In genomic region chr1:31762726-31763670, GRCh38 we compare ENCODE assay signal across 1 cellular context.
TF ChIP-seq lines count a peak whose summit lies in the region.

No MANE protein-coding gene starts in this region.

TF ChIP-seq in HepG2, 621 proteins besides CTCF, POLR2A, EP300 and RAD21 (continued from another document):
- TF ChIP-seq, protein P1, sequence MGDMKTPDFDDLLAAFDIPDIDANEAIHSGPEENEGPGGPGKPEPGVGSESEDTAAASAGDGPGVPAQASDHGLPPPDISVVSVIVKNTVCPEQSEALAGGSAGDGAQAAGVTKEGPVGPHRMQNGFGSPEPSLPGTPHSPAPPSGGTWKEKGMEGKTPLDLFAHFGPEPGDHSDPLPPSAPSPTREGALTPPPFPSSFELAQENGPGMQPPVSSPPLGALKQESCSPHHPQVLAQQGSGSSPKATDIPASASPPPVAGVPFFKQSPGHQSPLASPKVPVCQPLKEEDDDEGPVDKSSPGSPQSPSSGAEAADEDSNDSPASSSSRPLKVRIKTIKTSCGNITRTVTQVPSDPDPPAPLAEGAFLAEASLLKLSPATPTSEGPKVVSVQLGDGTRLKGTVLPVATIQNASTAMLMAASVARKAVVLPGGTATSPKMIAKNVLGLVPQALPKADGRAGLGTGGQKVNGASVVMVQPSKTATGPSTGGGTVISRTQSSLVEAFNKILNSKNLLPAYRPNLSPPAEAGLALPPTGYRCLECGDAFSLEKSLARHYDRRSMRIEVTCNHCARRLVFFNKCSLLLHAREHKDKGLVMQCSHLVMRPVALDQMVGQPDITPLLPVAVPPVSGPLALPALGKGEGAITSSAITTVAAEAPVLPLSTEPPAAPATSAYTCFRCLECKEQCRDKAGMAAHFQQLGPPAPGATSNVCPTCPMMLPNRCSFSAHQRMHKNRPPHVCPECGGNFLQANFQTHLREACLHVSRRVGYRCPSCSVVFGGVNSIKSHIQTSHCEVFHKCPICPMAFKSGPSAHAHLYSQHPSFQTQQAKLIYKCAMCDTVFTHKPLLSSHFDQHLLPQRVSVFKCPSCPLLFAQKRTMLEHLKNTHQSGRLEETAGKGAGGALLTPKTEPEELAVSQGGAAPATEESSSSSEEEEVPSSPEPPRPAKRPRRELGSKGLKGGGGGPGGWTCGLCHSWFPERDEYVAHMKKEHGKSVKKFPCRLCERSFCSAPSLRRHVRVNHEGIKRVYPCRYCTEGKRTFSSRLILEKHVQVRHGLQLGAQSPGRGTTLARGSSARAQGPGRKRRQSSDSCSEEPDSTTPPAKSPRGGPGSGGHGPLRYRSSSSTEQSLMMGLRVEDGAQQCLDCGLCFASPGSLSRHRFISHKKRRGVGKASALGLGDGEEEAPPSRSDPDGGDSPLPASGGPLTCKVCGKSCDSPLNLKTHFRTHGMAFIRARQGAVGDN (CRISPR knock-in tag; IDR thresholded peaks at IDR 0.05), result peak; percentile 49; the same call in 1 of the 2 replicates
- TF ChIP-seq THAP9 (CRISPR knock-in tag; IDR thresholded peaks at IDR 0.05; ENCODE audit: borderline replicate concordance) (no peak), TOE1 (CRISPR knock-in tag; IDR thresholded peaks at IDR 0.05) (no peak), SAP130 (CRISPR knock-in tag; IDR thresholded peaks at IDR 0.05; ENCODE audit: low read depth) (0 out of 2 replicates have a peak, but pooled peaks have one; percentile 13), NR2F6 (IDR thresholded peaks at IDR 0.05) (no peak), NR2F6 (CRISPR knock-in tag; IDR thresholded peaks at IDR 0.05) (no peak), ZNF441 (CRISPR knock-in tag; IDR thresholded peaks at IDR 0.05; ENCODE audit: borderline replicate concordance) (no peak), SYNCRIP (IDR thresholded peaks at IDR 0.05; ENCODE audit: insufficient read depth, low read depth, low read length) (no peak), RFXANK (CRISPR knock-in tag; IDR thresholded peaks at IDR 0.05) (no peak), ZKSCAN1 (IDR thresholded peaks at IDR 0.05; ENCODE audit: low read length) (no peak), NCOR1 (IDR thresholded peaks at IDR 0.05; ENCODE audit: borderline replicate concordance, low read length) (no peak), EZH2 (conservative IDR thresholded peaks at IDR 0.05; ENCODE audit: low read depth, low read length) (peak; percentile 91), ZBTB43 (CRISPR knock-in tag; conservative IDR thresholded peaks at IDR 0.05) (no peak), XRCC5 (optimal IDR thresholded peaks at IDR 0.05; ENCODE audit: low read length) (peak; percentile 57), ELF1 (CRISPR knock-in tag; IDR thresholded peaks at IDR 0.05) (no peak), TGIF2 (CRISPR knock-in tag; IDR thresholded peaks at IDR 0.05) (no peak), ZNF850 (CRISPR knock-in tag; conservative IDR thresholded peaks at IDR 0.05) (no peak), ZNF616 (CRISPR knock-in tag; IDR thresholded peaks at IDR 0.05; ENCODE audit: low read depth) (no peak), SUZ12 (IDR thresholded peaks at IDR 0.05; ENCODE audit: low read depth, low read length) (0 out of 2 replicates have a peak, but pooled peaks have one; percentile 14), HNRNPL (IDR thresholded peaks at IDR 0.05; ENCODE audit: low read depth, low read length) (peak; percentile 87; the same call in 1 of the 2 replicates), NKX3-1 (CRISPR knock-in tag; IDR thresholded peaks at IDR 0.05) (no peak), HNRNPLL (IDR thresholded peaks at IDR 0.05; ENCODE audit: low read depth, low read length, poor library complexity, severe bottlenecking) (no peak), GABPA (IDR thresholded peaks at IDR 0.05; ENCODE audit: low read depth, low read length) (no peak), GABPA (CRISPR knock-in tag; IDR thresholded peaks at IDR 0.05; ENCODE audit: low read depth) (no peak), HNRNPK (IDR thresholded peaks at IDR 0.05; ENCODE audit: low read depth, low read length, poor library complexity, severe bottlenecking) (peak; percentile 12), ZNF563 (CRISPR knock-in tag; IDR thresholded peaks at IDR 0.05) (0 out of 2 replicates have a peak, but pooled peaks have one; percentile 41), RFX3 (CRISPR knock-in tag; IDR thresholded peaks at IDR 0.05) (no peak), ZNF546 (CRISPR knock-in tag; conservative IDR thresholded peaks at IDR 0.05) (no peak), HOXA7 (CRISPR knock-in tag; IDR thresholded peaks at IDR 0.05) (no peak), STAG1 (CRISPR knock-in tag; IDR thresholded peaks at IDR 0.05) (peak; percentile 50), CHD2 (IDR thresholded peaks at IDR 0.05; ENCODE audit: low read depth, low read length) (0 out of 2 replicates have a peak, but pooled peaks have one; percentile 20), ZNF253 (CRISPR knock-in tag; IDR thresholded peaks at IDR 0.05; ENCODE audit: borderline replicate concordance) (0 out of 2 replicates have a peak, but pooled peaks have one; percentile 40), ZFP1 (CRISPR knock-in tag; IDR thresholded peaks at IDR 0.05) (no peak), ZNF605 (CRISPR knock-in tag; IDR thresholded peaks at IDR 0.05) (no peak), RNF2 (conservative IDR thresholded peaks at IDR 0.05; ENCODE audit: low read depth) (no peak), AGO1 (IDR thresholded peaks at IDR 0.05; ENCODE audit: low read depth, low read length, poor library complexity, severe bottlenecking) (peak; percentile 27), CENPX (CRISPR knock-in tag; IDR thresholded peaks at IDR 0.05) (no peak), FOXK1 (CRISPR knock-in tag; IDR thresholded peaks at IDR 0.05; ENCODE audit: borderline replicate concordance, low read depth) (no peak)
- TF ChIP-seq, protein P2, sequence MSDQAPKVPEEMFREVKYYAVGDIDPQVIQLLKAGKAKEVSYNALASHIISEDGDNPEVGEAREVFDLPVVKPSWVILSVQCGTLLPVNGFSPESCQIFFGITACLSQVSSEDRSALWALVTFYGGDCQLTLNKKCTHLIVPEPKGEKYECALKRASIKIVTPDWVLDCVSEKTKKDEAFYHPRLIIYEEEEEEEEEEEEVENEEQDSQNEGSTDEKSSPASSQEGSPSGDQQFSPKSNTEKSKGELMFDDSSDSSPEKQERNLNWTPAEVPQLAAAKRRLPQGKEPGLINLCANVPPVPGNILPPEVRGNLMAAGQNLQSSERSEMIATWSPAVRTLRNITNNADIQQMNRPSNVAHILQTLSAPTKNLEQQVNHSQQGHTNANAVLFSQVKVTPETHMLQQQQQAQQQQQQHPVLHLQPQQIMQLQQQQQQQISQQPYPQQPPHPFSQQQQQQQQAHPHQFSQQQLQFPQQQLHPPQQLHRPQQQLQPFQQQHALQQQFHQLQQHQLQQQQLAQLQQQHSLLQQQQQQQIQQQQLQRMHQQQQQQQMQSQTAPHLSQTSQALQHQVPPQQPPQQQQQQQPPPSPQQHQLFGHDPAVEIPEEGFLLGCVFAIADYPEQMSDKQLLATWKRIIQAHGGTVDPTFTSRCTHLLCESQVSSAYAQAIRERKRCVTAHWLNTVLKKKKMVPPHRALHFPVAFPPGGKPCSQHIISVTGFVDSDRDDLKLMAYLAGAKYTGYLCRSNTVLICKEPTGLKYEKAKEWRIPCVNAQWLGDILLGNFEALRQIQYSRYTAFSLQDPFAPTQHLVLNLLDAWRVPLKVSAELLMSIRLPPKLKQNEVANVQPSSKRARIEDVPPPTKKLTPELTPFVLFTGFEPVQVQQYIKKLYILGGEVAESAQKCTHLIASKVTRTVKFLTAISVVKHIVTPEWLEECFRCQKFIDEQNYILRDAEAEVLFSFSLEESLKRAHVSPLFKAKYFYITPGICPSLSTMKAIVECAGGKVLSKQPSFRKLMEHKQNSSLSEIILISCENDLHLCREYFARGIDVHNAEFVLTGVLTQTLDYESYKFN (CRISPR knock-in tag; conservative IDR thresholded peaks at IDR 0.05), result no peak
- TF ChIP-seq, protein P3, sequence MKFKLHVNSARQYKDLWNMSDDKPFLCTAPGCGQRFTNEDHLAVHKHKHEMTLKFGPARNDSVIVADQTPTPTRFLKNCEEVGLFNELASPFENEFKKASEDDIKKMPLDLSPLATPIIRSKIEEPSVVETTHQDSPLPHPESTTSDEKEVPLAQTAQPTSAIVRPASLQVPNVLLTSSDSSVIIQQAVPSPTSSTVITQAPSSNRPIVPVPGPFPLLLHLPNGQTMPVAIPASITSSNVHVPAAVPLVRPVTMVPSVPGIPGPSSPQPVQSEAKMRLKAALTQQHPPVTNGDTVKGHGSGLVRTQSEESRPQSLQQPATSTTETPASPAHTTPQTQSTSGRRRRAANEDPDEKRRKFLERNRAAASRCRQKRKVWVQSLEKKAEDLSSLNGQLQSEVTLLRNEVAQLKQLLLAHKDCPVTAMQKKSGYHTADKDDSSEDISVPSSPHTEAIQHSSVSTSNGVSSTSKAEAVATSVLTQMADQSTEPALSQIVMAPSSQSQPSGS (CRISPR knock-in tag; IDR thresholded peaks at IDR 0.05), result no peak
- TF ChIP-seq, protein P4, sequence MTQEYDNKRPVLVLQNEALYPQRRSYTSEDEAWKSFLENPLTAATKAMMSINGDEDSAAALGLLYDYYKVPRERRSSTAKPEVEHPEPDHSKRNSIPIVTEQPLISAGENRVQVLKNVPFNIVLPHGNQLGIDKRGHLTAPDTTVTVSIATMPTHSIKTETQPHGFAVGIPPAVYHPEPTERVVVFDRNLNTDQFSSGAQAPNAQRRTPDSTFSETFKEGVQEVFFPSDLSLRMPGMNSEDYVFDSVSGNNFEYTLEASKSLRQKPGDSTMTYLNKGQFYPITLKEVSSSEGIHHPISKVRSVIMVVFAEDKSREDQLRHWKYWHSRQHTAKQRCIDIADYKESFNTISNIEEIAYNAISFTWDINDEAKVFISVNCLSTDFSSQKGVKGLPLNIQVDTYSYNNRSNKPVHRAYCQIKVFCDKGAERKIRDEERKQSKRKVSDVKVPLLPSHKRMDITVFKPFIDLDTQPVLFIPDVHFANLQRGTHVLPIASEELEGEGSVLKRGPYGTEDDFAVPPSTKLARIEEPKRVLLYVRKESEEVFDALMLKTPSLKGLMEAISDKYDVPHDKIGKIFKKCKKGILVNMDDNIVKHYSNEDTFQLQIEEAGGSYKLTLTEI (CRISPR knock-in tag; conservative IDR thresholded peaks at IDR 0.05), result no peak
- TF ChIP-seq, protein P5, sequence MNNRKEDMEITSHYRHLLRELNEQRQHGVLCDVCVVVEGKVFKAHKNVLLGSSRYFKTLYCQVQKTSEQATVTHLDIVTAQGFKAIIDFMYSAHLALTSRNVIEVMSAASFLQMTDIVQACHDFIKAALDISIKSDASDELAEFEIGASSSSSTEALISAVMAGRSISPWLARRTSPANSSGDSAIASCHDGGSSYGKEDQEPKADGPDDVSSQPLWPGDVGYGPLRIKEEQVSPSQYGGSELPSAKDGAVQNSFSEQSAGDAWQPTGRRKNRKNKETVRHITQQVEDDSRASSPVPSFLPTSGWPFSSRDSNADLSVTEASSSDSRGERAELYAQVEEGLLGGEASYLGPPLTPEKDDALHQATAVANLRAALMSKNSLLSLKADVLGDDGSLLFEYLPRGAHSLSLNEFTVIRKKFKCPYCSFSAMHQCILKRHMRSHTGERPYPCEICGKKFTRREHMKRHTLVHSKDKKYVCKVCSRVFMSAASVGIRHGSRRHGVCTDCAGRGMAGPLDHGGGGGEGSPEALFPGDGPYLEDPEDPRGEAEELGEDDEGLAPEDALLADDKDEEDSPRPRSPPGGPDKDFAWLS (CRISPR knock-in tag; IDR thresholded peaks at IDR 0.05; ENCODE audit: borderline replicate concordance), result no peak
- TF ChIP-seq, protein P6, sequence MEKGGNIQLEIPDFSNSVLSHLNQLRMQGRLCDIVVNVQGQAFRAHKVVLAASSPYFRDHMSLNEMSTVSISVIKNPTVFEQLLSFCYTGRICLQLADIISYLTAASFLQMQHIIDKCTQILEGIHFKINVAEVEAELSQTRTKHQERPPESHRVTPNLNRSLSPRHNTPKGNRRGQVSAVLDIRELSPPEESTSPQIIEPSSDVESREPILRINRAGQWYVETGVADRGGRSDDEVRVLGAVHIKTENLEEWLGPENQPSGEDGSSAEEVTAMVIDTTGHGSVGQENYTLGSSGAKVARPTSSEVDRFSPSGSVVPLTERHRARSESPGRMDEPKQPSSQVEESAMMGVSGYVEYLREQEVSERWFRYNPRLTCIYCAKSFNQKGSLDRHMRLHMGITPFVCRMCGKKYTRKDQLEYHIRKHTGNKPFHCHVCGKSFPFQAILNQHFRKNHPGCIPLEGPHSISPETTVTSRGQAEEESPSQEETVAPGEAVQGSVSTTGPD (CRISPR knock-in tag; IDR thresholded peaks at IDR 0.05), result no peak
